ENCODE assay signal across 4 cellular contexts in genomic region chr17:41606930-41607329, GRCh38.
TF ChIP-seq lines count a peak whose summit lies in the region.

No MANE protein-coding gene starts in this region.

TF ChIP-seq in A549, 52 proteins besides CTCF, POLR2A, EP300 and RAD21:
- peak; percentile 14; the same call in 1 of the 2 replicates for TF ChIP-seq KDM1A (IDR thresholded peaks at IDR 0.05; ENCODE audit: low read depth)

TF ChIP-seq in HEK293, 187 proteins besides CTCF, POLR2A, EP300 and RAD21:
- TF ChIP-seq SETDB1 (IDR thresholded peaks at IDR 0.05; ENCODE audit: insufficient read length, low read length), result peak; percentile 25
TF ChIP-seq in HEK293: peak in this region for 1; not testable (repeated sequence) for 186.

TF ChIP-seq in K562, 482 proteins besides CTCF, POLR2A, EP300 and RAD21:
- TF ChIP-seq CBX3 (IDR thresholded peaks at IDR 0.05; ENCODE audit: borderline replicate concordance in 1 of 2, low read length in 2 of 2) (peak in 1 of 2 experiments; percentile 63; a peak in 1 of 3 replicates), ZFP1 (CRISPR knock-in tag; IDR thresholded peaks at IDR 0.05) (peak; percentile 81)

TF ChIP-seq in HepG2, 621 proteins besides CTCF, POLR2A, EP300 and RAD21:
- peak; percentile 98 for TF ChIP-seq ZFP1 (CRISPR knock-in tag; IDR thresholded peaks at IDR 0.05)
